Comparison of ENCODE assay signal across 1 cellular context in the genomic region with DNA sequence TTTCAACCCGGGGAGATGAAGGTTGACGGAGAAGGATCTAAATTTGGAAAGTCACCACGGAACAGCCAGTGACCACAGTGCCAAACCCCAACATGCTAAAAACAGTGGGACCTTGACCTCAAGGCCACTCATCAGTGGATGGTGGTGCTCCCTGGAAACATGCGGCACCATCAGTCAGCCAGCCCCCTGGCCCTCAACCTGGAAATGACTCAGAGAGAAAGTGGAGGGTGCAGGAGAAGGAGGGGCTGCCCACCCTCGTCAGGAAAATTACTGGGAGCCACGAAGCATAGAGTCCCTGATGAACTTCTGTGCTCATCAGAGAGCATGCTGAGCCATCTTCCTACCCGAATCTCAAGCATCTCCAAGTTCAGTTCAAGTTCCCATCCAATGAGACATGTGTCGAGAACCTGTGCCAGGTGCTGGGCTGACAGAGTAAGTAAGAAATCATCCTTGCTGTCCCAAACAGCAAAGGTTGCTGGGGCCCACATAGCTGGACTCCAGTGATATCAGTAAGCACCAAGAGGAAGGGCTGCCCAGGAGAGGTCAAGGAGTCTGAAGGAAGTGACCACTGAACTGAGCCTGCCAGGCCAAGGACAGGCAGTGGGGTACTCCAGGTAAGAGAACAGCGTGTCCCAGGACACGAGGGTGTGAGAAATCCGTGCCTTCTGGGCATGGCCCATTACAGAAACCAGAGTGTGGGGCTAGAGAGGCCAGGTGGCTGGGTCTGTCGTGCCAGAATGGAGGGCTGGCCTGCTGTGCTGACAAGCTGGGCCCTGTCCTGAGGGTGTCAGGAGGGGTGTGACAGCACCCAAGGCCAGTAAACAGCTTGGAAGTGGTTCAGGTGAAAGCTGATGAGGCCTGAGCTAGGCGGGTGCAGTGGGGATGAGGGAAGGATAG.
A peak's percentile ranks its signal among the peaks of the same experiment; 100 is the strongest.
TF ChIP-seq lines count a peak whose summit lies in the region.

No MANE protein-coding gene starts in this region.

TF ChIP-seq in SK-N-SH, 30 proteins besides CTCF, POLR2A, EP300 and RAD21 (continued from another document):
- TF ChIP-seq, protein P1, sequence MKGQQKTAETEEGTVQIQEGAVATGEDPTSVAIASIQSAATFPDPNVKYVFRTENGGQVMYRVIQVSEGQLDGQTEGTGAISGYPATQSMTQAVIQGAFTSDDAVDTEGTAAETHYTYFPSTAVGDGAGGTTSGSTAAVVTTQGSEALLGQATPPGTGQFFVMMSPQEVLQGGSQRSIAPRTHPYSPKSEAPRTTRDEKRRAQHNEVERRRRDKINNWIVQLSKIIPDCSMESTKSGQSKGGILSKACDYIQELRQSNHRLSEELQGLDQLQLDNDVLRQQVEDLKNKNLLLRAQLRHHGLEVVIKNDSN (IDR thresholded peaks at IDR 0.05; ENCODE audit: borderline replicate concordance, low read depth) = no peak; the same call in 1 of the 2 replicates
- TF ChIP-seq, protein P2, sequence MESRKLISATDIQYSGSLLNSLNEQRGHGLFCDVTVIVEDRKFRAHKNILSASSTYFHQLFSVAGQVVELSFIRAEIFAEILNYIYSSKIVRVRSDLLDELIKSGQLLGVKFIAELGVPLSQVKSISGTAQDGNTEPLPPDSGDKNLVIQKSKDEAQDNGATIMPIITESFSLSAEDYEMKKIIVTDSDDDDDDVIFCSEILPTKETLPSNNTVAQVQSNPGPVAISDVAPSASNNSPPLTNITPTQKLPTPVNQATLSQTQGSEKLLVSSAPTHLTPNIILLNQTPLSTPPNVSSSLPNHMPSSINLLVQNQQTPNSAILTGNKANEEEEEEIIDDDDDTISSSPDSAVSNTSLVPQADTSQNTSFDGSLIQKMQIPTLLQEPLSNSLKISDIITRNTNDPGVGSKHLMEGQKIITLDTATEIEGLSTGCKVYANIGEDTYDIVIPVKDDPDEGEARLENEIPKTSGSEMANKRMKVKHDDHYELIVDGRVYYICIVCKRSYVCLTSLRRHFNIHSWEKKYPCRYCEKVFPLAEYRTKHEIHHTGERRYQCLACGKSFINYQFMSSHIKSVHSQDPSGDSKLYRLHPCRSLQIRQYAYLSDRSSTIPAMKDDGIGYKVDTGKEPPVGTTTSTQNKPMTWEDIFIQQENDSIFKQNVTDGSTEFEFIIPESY (IDR thresholded peaks at IDR 0.05; ENCODE audit: borderline replicate concordance, low read depth) = peak; percentile 79; the same call in 1 of the 2 replicates
- TF ChIP-seq RCOR1 (IDR thresholded peaks at IDR 0.05; ENCODE audit: low read length) = no peak
- no peak for TF ChIP-seq ELF1 (IDR thresholded peaks at IDR 0.05)
- TF ChIP-seq, protein P3, sequence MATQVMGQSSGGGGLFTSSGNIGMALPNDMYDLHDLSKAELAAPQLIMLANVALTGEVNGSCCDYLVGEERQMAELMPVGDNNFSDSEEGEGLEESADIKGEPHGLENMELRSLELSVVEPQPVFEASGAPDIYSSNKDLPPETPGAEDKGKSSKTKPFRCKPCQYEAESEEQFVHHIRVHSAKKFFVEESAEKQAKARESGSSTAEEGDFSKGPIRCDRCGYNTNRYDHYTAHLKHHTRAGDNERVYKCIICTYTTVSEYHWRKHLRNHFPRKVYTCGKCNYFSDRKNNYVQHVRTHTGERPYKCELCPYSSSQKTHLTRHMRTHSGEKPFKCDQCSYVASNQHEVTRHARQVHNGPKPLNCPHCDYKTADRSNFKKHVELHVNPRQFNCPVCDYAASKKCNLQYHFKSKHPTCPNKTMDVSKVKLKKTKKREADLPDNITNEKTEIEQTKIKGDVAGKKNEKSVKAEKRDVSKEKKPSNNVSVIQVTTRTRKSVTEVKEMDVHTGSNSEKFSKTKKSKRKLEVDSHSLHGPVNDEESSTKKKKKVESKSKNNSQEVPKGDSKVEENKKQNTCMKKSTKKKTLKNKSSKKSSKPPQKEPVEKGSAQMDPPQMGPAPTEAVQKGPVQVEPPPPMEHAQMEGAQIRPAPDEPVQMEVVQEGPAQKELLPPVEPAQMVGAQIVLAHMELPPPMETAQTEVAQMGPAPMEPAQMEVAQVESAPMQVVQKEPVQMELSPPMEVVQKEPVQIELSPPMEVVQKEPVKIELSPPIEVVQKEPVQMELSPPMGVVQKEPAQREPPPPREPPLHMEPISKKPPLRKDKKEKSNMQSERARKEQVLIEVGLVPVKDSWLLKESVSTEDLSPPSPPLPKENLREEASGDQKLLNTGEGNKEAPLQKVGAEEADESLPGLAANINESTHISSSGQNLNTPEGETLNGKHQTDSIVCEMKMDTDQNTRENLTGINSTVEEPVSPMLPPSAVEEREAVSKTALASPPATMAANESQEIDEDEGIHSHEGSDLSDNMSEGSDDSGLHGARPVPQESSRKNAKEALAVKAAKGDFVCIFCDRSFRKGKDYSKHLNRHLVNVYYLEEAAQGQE (IDR thresholded peaks at IDR 0.05; ENCODE audit: low read depth, low read length) = peak; percentile 76
- no peak for TF ChIP-seq TAF1 (IDR thresholded peaks at IDR 0.05; ENCODE audit: borderline replicate concordance, low read depth, low read length)
- TF ChIP-seq FOXM1 (IDR thresholded peaks at IDR 0.05; ENCODE audit: low read depth) = peak; percentile 71; the same call in 1 of the 2 replicates
